Comparison of ENCODE assay signal across 26 cellular contexts in genomic region chr21:45854702-45855247, GRCh38.
A peak's percentile ranks its signal among the peaks of the same experiment; 100 is the strongest.
DNase-seq lines count a peak whose midpoint lies in the region; TF ChIP-seq lines count a peak whose summit lies in the region.
"Had no signal": no experiment of that assay in that cellular context is flagged by ENCODE, and none has a peak within 500 bp of the region (broad histone marks: within the 10 kb centered on the region; RNA-seq: fewer than 3 reads in every experiment).

No MANE protein-coding gene starts in this region.

- H3K4ac ChIP-seq in neuronal stem cell (ENCODE audit: low read length), result no peak overlapping the region

- no peak overlapping the region for H3K27ac Mint-ChIP-seq in glutamatergic neuron (ENCODE audit: unreplicated experiment)
- H3K27ac Mint-ChIP-seq: activated naive CD4-positive, alpha-beta T cell treated with anti-CD3 and anti-CD28 coated beads for 36 hours; CD4-positive, CD25-positive, alpha-beta regulatory T cell had no signal

- in situ Hi-C loops in G401 (cut with HindIII; ENCODE audit: low sequenced_read_pairs), result no loop called here

- no peaks in the 10 kb centered on the region for H3K79me1 ChIP-seq in neuronal stem cell (ENCODE audit: low read depth, low read length)

- peaks cover 12% of the 10 kb centered on the region for H3K36me3 Mint-ChIP-seq in glutamatergic neuron (ENCODE audit: unreplicated experiment)

- H3K9me2 ChIP-seq in Loucy (replicated peaks; ENCODE audit: low read depth, low read length), result no peaks in the 10 kb centered on the region

- H3K79me2 ChIP-seq in Loucy (ENCODE audit: insufficient read depth, low read length), result no peaks in the 10 kb centered on the region

- no peak overlapping the region for H3K27ac ChIP-seq in neuronal stem cell (replicated peaks; ENCODE audit: low read length)
- H3K27ac ChIP-seq: ovary, right atrium auricular region, upper lobe of right lung had no signal

- no peak overlapping the region for H2BK12ac ChIP-seq in neuronal stem cell (ENCODE audit: low read length)

- H3K36me3 ChIP-seq in Loucy (ENCODE audit: insufficient read depth, low read length), result no peaks in the 10 kb centered on the region
- no peaks in the 10 kb centered on the region for H3K36me3 ChIP-seq in neuronal stem cell (replicated peaks in 1 of 2; ENCODE audit: control insufficient read depth in 2 of 2, insufficient read depth in 2 of 2, low read length in 2 of 2)
- H3K36me3 ChIP-seq: MG63, ovary, right atrium auricular region, upper lobe of right lung had no signal

- no peaks in the 10 kb centered on the region for H3K9me3 ChIP-seq in Loucy (ENCODE audit: insufficient read depth, low read depth, low read length)
- peaks cover 0 to 4% of the 10 kb centered on the region in 2 donors for H3K9me3 ChIP-seq in neuronal stem cell (replicated peaks in 1 of 2; ENCODE audit: control insufficient read depth in 2 of 2, insufficient read depth in 1 of 2, low read depth in 1 of 2, low read length in 2 of 2)
- H3K9me3 ChIP-seq: MG63, ovary, right atrium auricular region, upper lobe of right lung had no signal

- H4K8ac ChIP-seq in neuronal stem cell (ENCODE audit: low read depth, low read length), result no peak overlapping the region

- no peak overlapping the region for H2BK5ac ChIP-seq in neuronal stem cell (ENCODE audit: low read length)

- no peak overlapping the region for H2BK15ac ChIP-seq in neuronal stem cell (ENCODE audit: low read length)

- peaks cover 46% of the 10 kb centered on the region for H3K4me1 ChIP-seq in Loucy (ENCODE audit: insufficient read depth, low read length, poor library complexity, severe bottlenecking)
- H3K4me1 ChIP-seq in neuronal stem cell (ENCODE audit: control insufficient read depth in 2 of 2, insufficient read depth in 1 of 2, low read depth in 1 of 2, low read length in 2 of 2), result peaks cover 0 to 11% of the 10 kb centered on the region in 2 donors
- H3K4me1 ChIP-seq: right atrium auricular region, upper lobe of right lung had no signal

- H2AFZ ChIP-seq in Loucy (ENCODE audit: low read length) (0 out of 2 replicates have a peak overlapping the region, but pooled peaks have one; percentile 3), neuronal stem cell (ENCODE audit: low read length) (peak overlapping the region; percentile 45)

- H3K4me3 ChIP-seq in Loucy (ENCODE audit: low read length, poor library complexity, severe bottlenecking), result no peak overlapping the region
- no peak overlapping the region for H3K4me3 ChIP-seq in neuronal stem cell (ENCODE audit: low read length in 2 of 2)
- H3K4me3 ChIP-seq: lung, MG63, ovary, right atrium auricular region, upper lobe of right lung had no signal

- TF ChIP-seq CTCF in Loucy (conservative IDR thresholded peaks at IDR 0.05; ENCODE audit: low read length) (no peak), glutamatergic neuron (IDR thresholded peaks at IDR 0.05; ENCODE audit: partially characterized antibody, unreplicated experiment) (no peak)

- no peak overlapping the region for H2BK120ac ChIP-seq in neuronal stem cell (ENCODE audit: low read depth, low read length)

- peaks cover 16% of the 10 kb centered on the region for H3K4me1 Mint-ChIP-seq in glutamatergic neuron (ENCODE audit: low read depth, unreplicated experiment)
- H3K4me1 Mint-ChIP-seq: naive B cell had no signal

- peaks cover 7% of the 10 kb centered on the region for H3K9me3 Mint-ChIP-seq in glutamatergic neuron (ENCODE audit: unreplicated experiment)
- H3K9me3 Mint-ChIP-seq: activated naive CD4-positive, alpha-beta T cell treated with anti-CD3 and anti-CD28 coated beads for 36 hours; CD4-positive, CD25-positive, alpha-beta regulatory T cell; naive B cell had no signal

- H3K23ac ChIP-seq in neuronal stem cell (ENCODE audit: low read depth, low read length, poor library complexity), result no peak overlapping the region

- no peak overlapping the region for H3K4me2 ChIP-seq in Loucy (ENCODE audit: low read depth, low read length, poor library complexity, severe bottlenecking)
- H3K4me2 ChIP-seq in neuronal stem cell (ENCODE audit: insufficient read depth, low read length, poor library complexity, severe bottlenecking), result no peak overlapping the region

- H4K20me1 ChIP-seq in Loucy (ENCODE audit: insufficient read depth, low read length, poor library complexity, severe bottlenecking), result no peaks in the 10 kb centered on the region

- no peak overlapping the region for H3K9ac ChIP-seq in Loucy (ENCODE audit: low read depth, low read length, poor library complexity, severe bottlenecking)
- H3K9ac ChIP-seq in neuronal stem cell (ENCODE audit: low read depth, low read length, poor library complexity), result peak overlapping the region; percentile 55

- H3F3A ChIP-seq in Loucy (ENCODE audit: low read depth), result peaks cover 4% of the 10 kb centered on the region; the same call in 1 of the 2 replicates

- no peaks in the 10 kb centered on the region for H3K27me3 ChIP-seq in Loucy (ENCODE audit: insufficient read depth, low read length, poor library complexity, severe bottlenecking)
- H3K27me3 ChIP-seq in neuronal stem cell (ENCODE audit: control insufficient read depth in 3 of 3, insufficient read depth in 3 of 3, low read depth in 1 of 3, low read length in 3 of 3), result no peaks in the 10 kb centered on the region
- H3K27me3 ChIP-seq: MG63, ovary, right atrium auricular region, upper lobe of right lung had no signal

- peaks cover 4% of the 10 kb centered on the region for H3K27me3 Mint-ChIP-seq in glutamatergic neuron (ENCODE audit: unreplicated experiment)

- peak overlapping the region; percentile 10 for H3K14ac ChIP-seq in neuronal stem cell (ENCODE audit: low read length)

- no CpG with 5 or more reads among the region's 12 CpGs for WGBS in neuronal stem cell (ENCODE audit: extremely low coverage in 2 of 2, insufficient read length in 2 of 2, insufficient replicate concordance in 1 of 2), 2 donors

- peak overlapping the region; percentile 55 for H3K18ac ChIP-seq in neuronal stem cell (ENCODE audit: low read length)

- no peak overlapping the region for H4K91ac ChIP-seq in neuronal stem cell (ENCODE audit: low read depth, low read length, poor library complexity)

- H3K4me3 Mint-ChIP-seq in glutamatergic neuron (ENCODE audit: unreplicated experiment), result no peak overlapping the region
- H3K4me3 Mint-ChIP-seq: activated naive CD4-positive, alpha-beta T cell treated with anti-CD3 and anti-CD28 coated beads for 36 hours; CD4-positive, CD25-positive, alpha-beta regulatory T cell had no signal

- H2AK5ac ChIP-seq in neuronal stem cell (ENCODE audit: low read depth, low read length), result peak overlapping the region; percentile 81

- DNase-seq in Daoy (ENCODE audit: low read depth) (peak; percentile 16), glutamatergic neuron (peak; percentile 7), neuronal stem cell (ENCODE audit: low spot score) (no peak), G401 (ENCODE audit: low spot score) (no peak), SK-N-DZ (ENCODE audit: low spot score) (no peak), DMS 273 treated with DMSO at 0.1 percent for 48 hours (lab: John Stamatoyannopoulos, UW) (no peak)
- DNase-seq: activated CD4-positive, alpha-beta T cell treated with anti-CD3 and anti-CD28 coated beads, Interleukin-2, amount 50 U/mL, for 48 hours; activated naive CD4-positive, alpha-beta T cell treated with anti-CD3 and anti-CD28 coated beads for 36 hours; CD4-positive, CD25-positive, alpha-beta regulatory T cell; central memory CD4-positive, alpha-beta T cell; erythroblast; foreskin fibroblast; GDM1; HCEC 1CT; hippocampal formation; MG63; naive B cell; NCI-H1436; NCI-H2171; NCI-H524 treated with DMSO at 0.1 percent for 48 hours; stimulated activated CD8-positive, alpha-beta memory T cell treated with anti-CD3 and anti-CD28 coated beads, Interleukin-4, amount 100 ng/mL, for 48 hours; upper lobe of right lung had no signal

Comparison
In these comparisons a context has a peak if more than half of its experiments do, and no peak if none do; other contexts are left out.
1. DNase-seq: peak in Daoy (single experiment) and glutamatergic neuron (single experiment); none in neuronal stem cell (single experiment), G401 (single experiment), SK-N-DZ (single experiment) and DMS 273 treated with DMSO at 0.1 percent for 48 hours (single experiment).